In the genomic region with DNA sequence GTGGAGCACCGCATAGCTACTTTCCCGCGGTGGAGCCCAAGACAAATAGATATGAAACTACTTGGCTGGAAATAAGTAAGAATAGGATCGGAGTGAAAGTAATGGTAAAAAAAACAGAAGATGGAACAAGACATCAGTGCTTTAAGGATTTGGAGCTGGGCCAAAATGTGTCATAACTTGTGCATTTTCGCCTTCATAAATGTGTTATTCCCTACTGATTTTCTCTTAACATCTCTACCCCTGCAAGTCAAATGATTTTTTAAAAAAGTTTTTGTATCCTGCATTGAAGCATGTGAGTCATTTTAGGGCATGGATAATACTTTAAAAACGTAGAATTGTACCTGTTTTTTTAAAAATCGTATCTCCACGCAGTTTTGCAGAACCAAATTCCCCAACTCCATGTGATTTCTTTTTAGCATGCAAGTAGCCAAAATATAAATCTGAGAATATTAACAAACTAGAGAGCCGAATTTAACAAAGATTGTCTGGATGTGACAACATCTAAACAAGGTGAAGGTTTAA, we compare ENCODE assay signal across 8 cellular contexts. TPM values are rescaled to one million over a fixed set of nuclear protein-coding genes. Genes with fewer than 3 reads are reported as not detected.
DNase-seq lines count a peak whose midpoint lies in the region; ATAC-seq, FAIRE-seq and TF ChIP-seq lines count a peak whose summit lies in the region.

No MANE protein-coding gene starts in this region.

- peak overlapping the region; percentile 96 for H3K4me2 ChIP-seq in A549

- ATAC-seq in A549 (no peak), HG02885 (IDR thresholded peaks at IDR 0.05; ENCODE audit: poor library complexity, unreplicated experiment) (no peak)

- 4% methylated on average over 9 of the region's 9 CpGs for WGBS in A549 (ENCODE audit: missing lambda C conversion rate)
- WGBS in adrenal gland, 4 donors = 9 to 12% (median 10%) methylated on average over 9 of the region's 9 CpGs
- WGBS in testis, 2 donors = 2 to 10% methylated on average over 9 of the region's 9 CpGs

- no peak for TF ChIP-seq EP300 in A549 (IDR thresholded peaks at IDR 0.05)

- H3K4me3 ChIP-seq in A549 = peak overlapping the region; percentile 67
- peak overlapping the region in 2 of 4 donors; percentile 32 to 85 for H3K4me3 ChIP-seq in adrenal gland
- peak overlapping the region; percentile 70 to 85 for H3K4me3 ChIP-seq in testis

- peak overlapping the region in 1 of 2 experiments; percentile 73; a peak in 2 of 6 replicates for H3K27ac ChIP-seq in A549
- H3K27ac ChIP-seq in adrenal gland = peak overlapping the region in 3 of 5 donors; percentile 58 to 75 (median 68)
- H3K27ac ChIP-seq in testis = peak overlapping the region; percentile 35 to 87

- DNase-seq in A549 (ENCODE audit: low read depth in 1 of 2, low spot score in 1 of 2) (no peak), HCEC 1CT (peak; percentile 56), adrenal gland (peak in 1 of 7 donors; percentile 33), kidney glomerular epithelial cell (lab: John Stamatoyannopoulos, UW) (peak; percentile 24), testis (no peak), T-helper 9 cell (no peak), NCI-H2029 treated with DMSO at 0.1 percent for 48 hours (lab: John Stamatoyannopoulos, UW) (no peak)

- FAIRE-seq in A549 (lab: Jason Lieb, UNC) = no peak

- no peaks in the 10 kb centered on the region for H3K27me3 ChIP-seq in adrenal gland
- H3K27me3 ChIP-seq in testis = no peaks in the 10 kb centered on the region

- H3K36me3 ChIP-seq in adrenal gland (replicated peaks in 1 of 2) (no peaks in the 10 kb centered on the region), testis (ENCODE audit: low read depth, missing control alignments) (no peaks in the 10 kb centered on the region)

- H3K4me1 ChIP-seq in A549 (peaks cover 10% of the 10 kb centered on the region; the same call in 2 of the 3 replicates), adrenal gland (replicated peaks in 1 of 2) (peaks cover 0 to 13% of the 10 kb centered on the region in 2 donors), testis (no peaks in the 10 kb centered on the region)

- TF ChIP-seq CTCF in A549 (IDR thresholded peaks at IDR 0.05) (no peak), adrenal gland (IDR thresholded peaks at IDR 0.05) (no peak), testis (IDR thresholded peaks at IDR 0.05) (no peak)

- no peak for TF ChIP-seq RAD21 in A549 (conservative IDR thresholded peaks at IDR 0.05 in 1 of 2, IDR thresholded peaks at IDR 0.05 in 1 of 2)

- H3K9me3 ChIP-seq in A549 (no peaks in the 10 kb centered on the region), adrenal gland (replicated peaks in 1 of 3) (peaks cover 0 to 4% (median 0%) of the 10 kb centered on the region in 3 donors), testis (no peaks in the 10 kb centered on the region)

- intact Hi-C loops in adrenal gland (cut with DNase I) (no loop called here), testis (cut with DNase I; ENCODE audit: low total_unique reads) (no loop called here)

- TF ChIP-seq POLR2A in A549 (IDR thresholded peaks at IDR 0.05; ENCODE audit: low read length) (no peak), adrenal gland (IDR thresholded peaks at IDR 0.05) (no peak), testis (IDR thresholded peaks at IDR 0.05) (no peak)

- POLR2A ChIA-PET in A549 (lab: Yijun Ruan, JAX) = no interaction called here

- CTCF ChIA-PET in A549 (lab: Yijun Ruan, JAX) = interaction anchor here (0.6 kb wide), 1 partner anchor 32 kb away, joined by 4 read pairs; no protein-coding TSS in a partner anchor

TF ChIP-seq in A549, 52 proteins besides CTCF, POLR2A, EP300 and RAD21:
- no peak for TF ChIP-seq BHLHE40 (IDR thresholded peaks at IDR 0.05; ENCODE audit: low read depth, low read length)
- no peak for TF ChIP-seq SMC3 (IDR thresholded peaks at IDR 0.05)
- no peak for TF ChIP-seq SREBF2 (IDR thresholded peaks at IDR 0.05)
- no peak for TF ChIP-seq HMGXB4 (CRISPR knock-in tag; IDR thresholded peaks at IDR 0.05; ENCODE audit: borderline replicate concordance)
- TF ChIP-seq, protein P1, sequence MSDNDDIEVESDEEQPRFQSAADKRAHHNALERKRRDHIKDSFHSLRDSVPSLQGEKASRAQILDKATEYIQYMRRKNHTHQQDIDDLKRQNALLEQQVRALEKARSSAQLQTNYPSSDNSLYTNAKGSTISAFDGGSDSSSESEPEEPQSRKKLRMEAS (IDR thresholded peaks at IDR 0.05) = no peak
- TF ChIP-seq, protein P2, sequence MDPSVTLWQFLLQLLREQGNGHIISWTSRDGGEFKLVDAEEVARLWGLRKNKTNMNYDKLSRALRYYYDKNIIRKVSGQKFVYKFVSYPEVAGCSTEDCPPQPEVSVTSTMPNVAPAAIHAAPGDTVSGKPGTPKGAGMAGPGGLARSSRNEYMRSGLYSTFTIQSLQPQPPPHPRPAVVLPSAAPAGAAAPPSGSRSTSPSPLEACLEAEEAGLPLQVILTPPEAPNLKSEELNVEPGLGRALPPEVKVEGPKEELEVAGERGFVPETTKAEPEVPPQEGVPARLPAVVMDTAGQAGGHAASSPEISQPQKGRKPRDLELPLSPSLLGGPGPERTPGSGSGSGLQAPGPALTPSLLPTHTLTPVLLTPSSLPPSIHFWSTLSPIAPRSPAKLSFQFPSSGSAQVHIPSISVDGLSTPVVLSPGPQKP (IDR thresholded peaks at IDR 0.05; ENCODE audit: low read depth, low read length) = no peak
- TF ChIP-seq HOXB13 (CRISPR knock-in tag; IDR thresholded peaks at IDR 0.05; ENCODE audit: low read depth) = no peak
- no peak for TF ChIP-seq ZNF302 (CRISPR knock-in tag; IDR thresholded peaks at IDR 0.05)
- TF ChIP-seq NR3C1 (IDR thresholded peaks at IDR 0.05) = no peak
- TF ChIP-seq MAZ (IDR thresholded peaks at IDR 0.05; ENCODE audit: borderline replicate concordance, low read depth, low read length) = no peak
- no peak for TF ChIP-seq RNF2 (IDR thresholded peaks at IDR 0.05; ENCODE audit: borderline replicate concordance, low read depth)
- no peak for TF ChIP-seq ESRRA (IDR thresholded peaks at IDR 0.05; ENCODE audit: borderline replicate concordance, low read length)
TF ChIP-seq in A549: peak in this region for 0.

RNA-seq across cellular contexts. Expression of gene FAM184A, which starts 0.9 kb away (rescaled TPM):
- polyA plus RNA-seq in A549 (2011; rRNA removed) (0.03 and 0.06 TPM in 2 replicates), A549 (2017; fragmentation: RNase III; extraction: RNeasy Plus Mini Kit Qiagen cat#74134 plus additional on column Dnase treatment) (0.03 TPM in 1 of 3 replicates, not detected in the others), adrenal gland (1 to 10 TPM; 2.9 to 5.2 (median 3.1) TPM), testis (ENCODE audit: insufficient read depth, low read depth, low replicate concordance) (24.0 TPM)
- not detected in 2 replicates for polyA plus RNA-seq in A549 (2012; cell fraction: cytosol; rRNA removed)
- polyA plus RNA-seq in A549 (2012; cell fraction: nucleus; rRNA removed) = not detected in 2 replicates
- polyA minus RNA-seq in A549 (2011; rRNA and poly(A)+ RNA removed) = not detected in 2 replicates
- total RNA-seq in adrenal gland (1 to 10 TPM in 7 of 8 donors, under 1 TPM in 1; 0.91 to 3.0 (median 2.0) TPM), testis (10 to 100 TPM; 24.3 to 36.3 TPM)

Comparison
In these comparisons a context has a peak if more than half of its experiments do, and no peak if none do; other contexts are left out.
1. DNase-seq: peak in HCEC 1CT (single experiment) and kidney glomerular epithelial cell (single experiment); none in A549 (0 of 2), testis (single experiment), T-helper 9 cell (single experiment) and NCI-H2029 treated with DMSO at 0.1 percent for 48 hours (single experiment).